8 cellular contexts compared by ENCODE assay signal in genomic region chr4:120066182-120066524, GRCh38. TPM values are rescaled to one million over a fixed set of nuclear protein-coding genes. Genes with fewer than 3 reads are reported as not detected.
DNase-seq lines count a peak whose midpoint lies in the region; ATAC-seq, FAIRE-seq and TF ChIP-seq lines count a peak whose summit lies in the region.

No MANE protein-coding gene starts in this region.

- in situ Hi-C loops in K562 (cut with MboI) = no loop called here

- TF ChIP-seq CTCF in K562 (IDR thresholded peaks at IDR 0.05 in 2 of 3, conservative IDR thresholded peaks at IDR 0.05 in 1 of 3; ENCODE audit: insufficient read depth in 2 of 3, low read depth in 1 of 3, low read length in 3 of 3) = no peak

- H3K4me2 ChIP-seq in K562 (ENCODE audit: insufficient read depth, low read length) = peak overlapping the region; percentile 90

- H3K36me3 ChIP-seq in K562 (ENCODE audit: control insufficient read depth, insufficient read depth, low read length) = peaks cover 40% of the 10 kb centered on the region
- no peaks in the 10 kb centered on the region for H3K36me3 ChIP-seq in mucosa of rectum (ENCODE audit: control insufficient read depth in 2 of 2, insufficient read depth in 2 of 2, low read length in 2 of 2)

- peak; percentile 65 for FAIRE-seq in K562 (lab: Jason Lieb, UNC)
- no peak for FAIRE-seq in GM12891 (lab: Jason Lieb, UNC)

- peaks cover 8% of the 10 kb centered on the region; the same call in 1 of the 2 replicates for H4K20me1 ChIP-seq in K562 (replicated peaks; ENCODE audit: control insufficient read depth, insufficient read depth, low read length)

- TF ChIP-seq EP300 in K562 (IDR thresholded peaks at IDR 0.05; ENCODE audit: low read length) = no peak

- CTCF ChIA-PET in K562 (lab: Yijun Ruan, JAX; ENCODE audit: low intra/inter-chr PET ratio) = no interaction called here

- TF ChIP-seq RAD21 in K562 (CRISPR knock-in tag; conservative IDR thresholded peaks at IDR 0.05 in 1 of 2, IDR thresholded peaks at IDR 0.05 in 1 of 2) = no peak

- H3K9me3 ChIP-seq in K562 (replicated peaks; ENCODE audit: control insufficient read depth, insufficient read depth, low read depth, low read length) (no peaks in the 10 kb centered on the region), mucosa of rectum (ENCODE audit: control insufficient read depth in 2 of 2, low read length in 2 of 2) (no peaks in the 10 kb centered on the region)

- DNase-seq in CMK (ENCODE audit: low read depth) = peak; percentile 73
- DNase-seq in NCI-H524 treated with DMSO at 0.1 percent for 48 hours (lab: John Stamatoyannopoulos, UW) = peak; percentile 9
- DNase-seq in K562 (ENCODE audit: extremely low read depth in 1 of 4, low spot score in 3 of 4) = peak in 2 of 4 experiments; percentile 52 to 60
- DNase-seq in GM12891 (ENCODE audit: insufficient read length, low spot score) = no peak
- no peak for DNase-seq in NCI-H1930 (lab: John Stamatoyannopoulos, UW)
- no peak for DNase-seq in cerebellum (ENCODE audit: low spot score)

- peak overlapping the region; percentile 78 for H3K4me3 ChIP-seq in K562
- H3K4me3 ChIP-seq in mucosa of rectum (ENCODE audit: low read length in 2 of 2) = peak overlapping the region; percentile 92 to 99

- no peaks in the 10 kb centered on the region for H3K27me3 ChIP-seq in K562 (ENCODE audit: control insufficient read depth in 2 of 2, insufficient read depth in 2 of 2, low read length in 2 of 2)
- H3K27me3 ChIP-seq in mucosa of rectum (ENCODE audit: control insufficient read depth in 2 of 2, insufficient read depth in 2 of 2, low read length in 2 of 2) = no peaks in the 10 kb centered on the region

- TSS peak; percentile 56 for BruUV-seq in K562 (replicated peaks; lab: Mats Ljungman, UMichigan)

- H3K27ac ChIP-seq in K562 (ENCODE audit: extremely low read depth, low read depth, low read length) (peak overlapping the region; percentile 91), mucosa of rectum (ENCODE audit: low read depth in 2 of 2, low read length in 2 of 2) (peak overlapping the region; percentile 94 to 96)

- no peaks in the 10 kb centered on the region for H3K9me1 ChIP-seq in K562 (ENCODE audit: control insufficient read depth, insufficient read depth, low read length)

- POLR2A ChIA-PET in K562 (lab: Yijun Ruan, JAX) = interaction anchor here (1.0 to 1.2 kb wide), 2 partner anchors 9 to 10 kb away, joined by 3 to 4 read pairs; no protein-coding TSS in a partner anchor

- ATAC-seq in GM21526 (IDR thresholded peaks at IDR 0.05; ENCODE audit: low FRiP score, unreplicated experiment) = peak; percentile 62
- peak; percentile 2 for ATAC-seq in K562

- no peak for TF ChIP-seq POLR2A in K562 (conservative IDR thresholded peaks at IDR 0.05)
- TF ChIP-seq POLR2A in GM12891 (IDR thresholded peaks at IDR 0.05; ENCODE audit: low read depth, low read length) = no peak

- WGBS in K562 (ENCODE audit: insufficient coverage, low coverage, missing lambda C conversion rate) = 0% methylated on average over 11 of the region's 14 CpGs

- peak overlapping the region; percentile 82 for H2AFZ ChIP-seq in K562 (ENCODE audit: low read depth, low read length)

- H3K4me1 ChIP-seq in K562 (replicated peaks in 1 of 2; ENCODE audit: control insufficient read depth in 2 of 2, insufficient read depth in 2 of 2, low read length in 2 of 2) (peaks cover 3 to 25% of the 10 kb centered on the region in 2 experiments), mucosa of rectum (ENCODE audit: control insufficient read depth in 2 of 2, insufficient read depth in 2 of 2, low read length in 2 of 2) (peaks cover 10 to 14% of the 10 kb centered on the region in 2 donors)

- intact Hi-C loops in K562 (cut with micrococcal nuclease) = no loop called here

- peaks cover 81% of the 10 kb centered on the region for H3K79me2 ChIP-seq in K562 (ENCODE audit: control insufficient read depth, insufficient read depth, low read length)

- peak overlapping the region; percentile 84 to 96 for H3K9ac ChIP-seq in K562 (ENCODE audit: insufficient read depth in 1 of 2, low read depth in 2 of 2, low read length in 2 of 2)
- peak overlapping the region; percentile 69 to 87 for H3K9ac ChIP-seq in mucosa of rectum (ENCODE audit: low read depth in 1 of 2, low read length in 2 of 2)

TF ChIP-seq in K562, 482 proteins besides CTCF, POLR2A, EP300 and RAD21 (continues in another document):
- no peak for TF ChIP-seq MBD1 (CRISPR knock-in tag; IDR thresholded peaks at IDR 0.05)
- no peak for TF ChIP-seq RAD51 (IDR thresholded peaks at IDR 0.05; ENCODE audit: borderline replicate concordance, low read depth)
- no peak for TF ChIP-seq POLR2H (tag; IDR thresholded peaks at IDR 0.05; ENCODE audit: low read depth)
- TF ChIP-seq DEAF1 (CRISPR knock-in tag; IDR thresholded peaks at IDR 0.05) = no peak

TF ChIP-seq in GM12891, 5 proteins besides CTCF, POLR2A, EP300 and RAD21:
- no peak for TF ChIP-seq PAX5 (IDR thresholded peaks at IDR 0.05; ENCODE audit: insufficient read depth, low read length, severe bottlenecking)
- TF ChIP-seq TAF1 (IDR thresholded peaks at IDR 0.05; ENCODE audit: low read depth, low read length) = no peak
- no peak for TF ChIP-seq SPI1 (IDR thresholded peaks at IDR 0.05; ENCODE audit: low read depth, low read length)
- no peak for TF ChIP-seq POLR2AphosphoS5 (IDR thresholded peaks at IDR 0.05; ENCODE audit: low read depth, low read length)
- TF ChIP-seq POU2F2 (IDR thresholded peaks at IDR 0.05; ENCODE audit: low read depth, low read length) = no peak

RNA-seq across cellular contexts. Expression of gene MAD2L1, which starts 0.5 kb away (rescaled TPM):
- total RNA-seq in K562 (2011; cell fraction: chromatin; rRNA removed; ENCODE audit: low replicate concordance) = 24.4 and 36.0 TPM in 2 replicates
- 30.1 and 33.0 TPM in 2 replicates for total RNA-seq in K562 (2011; cell fraction: nucleolus; rRNA removed)
- total RNA-seq in K562 (2011; cell fraction: nucleoplasm; rRNA removed) = 34.8 and 42.7 TPM in 2 replicates
- total RNA-seq in K562 (2014; rRNA removed) (112 and 129 TPM in 2 replicates), K562 (2014; rRNA removed; fragmentation: Illumina TruSeq; extraction: Trizol) (164 and 178 TPM in 2 replicates), K562 (2015; rRNA removed; fragmentation: Illumina TruSeq; extraction: Trizol) (110 and 115 TPM in 2 replicates), K562 (2021) (98.5 and 103 TPM in 2 replicates), cerebellum (12.0 TPM)
- polyA plus RNA-seq in K562 (2011; rRNA removed) (161 and 193 TPM in 2 replicates), K562 (2014; fragmentation: Illumina TruSeq; extraction: Trizol) (75.0 and 84.4 TPM in 2 replicates), K562 (2014; fragmentation: Nextera tagmentation; extraction: Ambion mirVana) (100 to 1,000 TPM; 395 to 494 TPM), K562 (2014; rRNA removed) (78.9 and 103 TPM in 2 replicates)
- polyA plus RNA-seq in K562 (2011; cell fraction: cytosol; rRNA removed) = 73.3 and 97.3 TPM in 2 replicates
- 75.5 and 111 TPM in 2 replicates for polyA plus RNA-seq in K562 (2011; cell fraction: nucleus; rRNA removed)
- polyA plus RNA-seq in K562 (2012) = 91.8 and 167 TPM in 2 replicates
- 66.8 and 77.7 TPM in 2 replicates for polyA minus RNA-seq in K562 (2011; rRNA and poly(A)+ RNA removed)
- 33.4 and 59.5 TPM in 2 replicates for polyA minus RNA-seq in K562 (2011; cell fraction: cytosol; rRNA and poly(A)+ RNA removed)
- 38.8 and 63.4 TPM in 2 replicates for polyA minus RNA-seq in K562 (2011; cell fraction: nucleus; rRNA and poly(A)+ RNA removed)
- 72.7 TPM for polyA plus RNA-seq in GM12891 (2012; ENCODE audit: low read depth, missing spikeins)

Comparison
In these comparisons a context has a peak if more than half of its experiments do, and no peak if none do; other contexts are left out.
1. DNase-seq: peak in CMK (single experiment) and NCI-H524 treated with DMSO at 0.1 percent for 48 hours (single experiment); none in GM12891 (single experiment), NCI-H1930 (0 of 2) and cerebellum (single experiment).